In genomic region chr14:31297112-31297511, GRCh38 we compare ENCODE assay signal across 1 cellular context.
TF ChIP-seq lines count a peak whose summit lies in the region.

No MANE protein-coding gene starts in this region.

TF ChIP-seq in HEK293, 187 proteins besides CTCF, POLR2A, EP300 and RAD21 (continued from another document):
- 0 out of 2 replicates have a peak, but pooled peaks have one; percentile 26 for TF ChIP-seq PATZ1 (tag by site-specific recombination; IDR thresholded peaks at IDR 0.05)
